30 cellular contexts compared by ENCODE assay signal in genomic region chr2:496729-497128, GRCh38.
"Had no signal": no experiment of that assay in that cellular context is flagged by ENCODE, and none has a peak within 500 bp of the region (broad histone marks: within the 10 kb centered on the region; RNA-seq: fewer than 3 reads in every experiment).

No MANE protein-coding gene starts in this region.

- H3K4me1 Mint-ChIP-seq: activated CD4-positive, alpha-beta T cell treated with anti-CD3 and anti-CD28 coated beads for 36 hours; activated CD4-positive, alpha-beta T cell treated with anti-CD3 and anti-CD28 coated beads, Interleukin-2, amount 10 ng/mL, durations not matched to agents 7 days and 5 days; activated naive CD8-positive, alpha-beta T cell treated with anti-CD3 and anti-CD28 coated beads for 36 hours; central memory CD8-positive, alpha-beta T cell had no signal

- H3K4me3 Mint-ChIP-seq: activated CD4-positive, alpha-beta memory T cell treated with anti-CD3 and anti-CD28 coated beads for 36 hours; activated CD4-positive, alpha-beta T cell treated with anti-CD3 and anti-CD28 coated beads for 36 hours; activated CD4-positive, alpha-beta T cell treated with anti-CD3 and anti-CD28 coated beads, Interleukin-2, amount 10 ng/mL, durations not matched to agents 7 days and 5 days; activated naive CD8-positive, alpha-beta T cell treated with anti-CD3 and anti-CD28 coated beads for 36 hours; central memory CD8-positive, alpha-beta T cell had no signal

- H3K36me3 Mint-ChIP-seq: activated CD4-positive, alpha-beta memory T cell treated with anti-CD3 and anti-CD28 coated beads for 36 hours; activated naive CD8-positive, alpha-beta T cell treated with anti-CD3 and anti-CD28 coated beads for 36 hours had no signal

- H3K9me3 Mint-ChIP-seq: activated CD4-positive, alpha-beta memory T cell treated with anti-CD3 and anti-CD28 coated beads for 36 hours; activated CD4-positive, alpha-beta T cell treated with anti-CD3 and anti-CD28 coated beads, Interleukin-2, amount 10 ng/mL, durations not matched to agents 7 days and 5 days; activated naive CD8-positive, alpha-beta T cell treated with anti-CD3 and anti-CD28 coated beads for 36 hours; central memory CD8-positive, alpha-beta T cell had no signal

- H3K4me3 ChIP-seq: ascending aorta, cardiac muscle cell, SJCRH30, SK-N-MC had no signal

- H3K4me1 ChIP-seq: ascending aorta, SJCRH30 had no signal

- ATAC-seq: activated CD4-positive, alpha-beta T cell treated with anti-CD3 and anti-CD28 coated beads for 36 hours; activated CD4-positive, CD25-positive, alpha-beta regulatory T cell treated with anti-CD3 and anti-CD28 coated beads, Interleukin-2, amount 50 U/mL, for 24 hours; Panc1 had no signal

- H3K27ac Mint-ChIP-seq: activated CD4-positive, alpha-beta memory T cell treated with anti-CD3 and anti-CD28 coated beads for 36 hours; activated CD4-positive, alpha-beta T cell treated with anti-CD3 and anti-CD28 coated beads for 36 hours; activated CD4-positive, alpha-beta T cell treated with anti-CD3 and anti-CD28 coated beads, Interleukin-2, amount 10 ng/mL, durations not matched to agents 7 days and 5 days; activated naive CD8-positive, alpha-beta T cell treated with anti-CD3 and anti-CD28 coated beads for 36 hours had no signal

- H3K27me3 ChIP-seq: ascending aorta, cardiac muscle cell had no signal

- DNase-seq: activated CD4-positive, alpha-beta memory T cell treated with anti-CD3 and anti-CD28 coated beads for 36 hours; activated CD4-positive, alpha-beta T cell treated with anti-CD3 and anti-CD28 coated beads for 36 hours; activated CD4-positive, alpha-beta T cell treated with anti-CD3 and anti-CD28 coated beads, Interleukin-2, amount 10 ng/mL, durations not matched to agents 7 days and 5 days; activated CD8-positive, alpha-beta memory T cell treated with anti-CD3 and anti-CD28 coated beads, Interleukin-2, amount 50 U/mL, for 48 hours; activated effector memory CD4-positive, alpha-beta T cell treated with Interleukin-2 at 50 U/mL for 16 hours; activated naive CD4-positive, alpha-beta T cell; activated naive CD4-positive, alpha-beta T cell treated with anti-CD3 and anti-CD28 coated beads, Interleukin-2, amount 50 U/mL, for 16 hours; activated naive CD8-positive, alpha-beta T cell treated with anti-CD3 and anti-CD28 coated beads for 36 hours; activated T-cell treated with anti-CD3 and anti-CD28 coated beads, Interleukin-2, amount 50 U/mL, for 48 hours; amygdala; Kasumi-1; KBM-7; MM.1S; MV-4-11; NCI-H1092; NCI-H1436 treated with DMSO at 0.1 percent for 48 hours; NCI-H1694 treated with DMSO at 0.1 percent for 48 hours; NCI-H2029; NCI-H345; NCI-H524 treated with DMSO at 0.1 percent for 48 hours; SHP77; SJCRH30; T1000; WERI-Rb-1 had no signal

- H3K27ac ChIP-seq: ascending aorta, cardiac muscle cell, SJCRH30, SK-N-MC, WERI-Rb-1 had no signal

- H3K36me3 ChIP-seq: ascending aorta, cardiac muscle cell, SJCRH30, WERI-Rb-1 had no signal

- H3K9me3 ChIP-seq: ascending aorta, SJCRH30 had no signal
